20 cellular contexts compared by ENCODE assay signal in the genomic region with DNA sequence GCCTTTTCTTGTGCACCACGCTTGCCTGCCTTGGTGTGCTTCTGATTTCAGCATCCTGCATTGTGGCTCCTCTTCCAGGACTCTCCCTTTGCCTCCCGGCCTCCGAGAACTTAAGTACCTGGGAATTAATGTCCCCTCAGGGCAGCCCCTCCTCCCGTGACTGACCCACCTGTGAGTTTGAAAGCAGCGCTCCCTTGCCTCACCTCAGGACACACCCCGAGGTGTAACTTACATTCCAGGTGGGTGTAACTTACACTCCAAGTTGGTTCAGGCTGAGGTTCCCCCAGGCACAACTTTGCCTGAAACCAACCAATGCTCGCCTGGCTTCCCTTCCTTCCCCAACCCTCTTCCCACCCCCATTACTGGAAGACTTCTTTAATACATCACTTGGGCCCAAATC.
"Had no signal": no experiment of that assay in that cellular context is flagged by ENCODE, and none has a peak within 500 bp of the region (broad histone marks: within the 10 kb centered on the region; RNA-seq: fewer than 3 reads in every experiment).

No MANE protein-coding gene starts in this region.

- DNase-seq: cerebellar nuclear complex; effector memory CD8-positive, alpha-beta T cell; erythroblast; glutamatergic neuron; immature natural killer cell; kidney glomerular epithelial cell; naive thymus-derived CD4-positive, alpha-beta T cell; nephron progenitor cell; spleen; stimulated activated CD4-positive, alpha-beta T cell treated with anti-CD3 and anti-CD28 coated beads, Interleukin-15, amount 100 ng/mL, for 24 hours; stimulated activated CD4-positive, alpha-beta T cell treated with anti-CD3 and anti-CD28 coated beads, Interleukin-1b, Interleukin-23, amount 100 ng/mL, for 48 hours; stimulated activated CD4-positive, alpha-beta T cell treated with anti-CD3 and anti-CD28 coated beads, Interleukin-4, amount 100 ng/mL, for 24 hours; stimulated activated naive B cell treated with anti-CD40 and anti-IgM and Interleukin-4, amounts not matched to agents 10 μg/mL and 1 μg/mL and 100 μg/mL, for 72 hours; stimulated activated naive CD8-positive, alpha-beta T cell treated with anti-CD3 and anti-CD28 coated beads, Interleukin-15, amount 100 ng/mL, for 72 hours; testis had no signal

- H3K9me3 ChIP-seq: gastroesophageal sphincter, spleen, testis, tibial nerve had no signal

- H3K4me1 Mint-ChIP-seq: immature natural killer cell; stimulated activated naive CD8-positive, alpha-beta T cell treated with anti-CD3 and anti-CD28 coated beads, Interleukin-15, amount 100 ng/mL, for 72 hours had no signal

- H3K9me3 Mint-ChIP-seq: dendritic cell treated with granulocyte-macrophage colony-stimulating factor and Interleukin-4, amounts not matched to agents 40 ng/mL and 50 ng/mL, for 4 days; effector memory CD8-positive, alpha-beta T cell; nephron progenitor cell; stimulated activated naive B cell treated with anti-CD40 and anti-IgM and Interleukin-4, amounts not matched to agents 10 μg/mL and 1 μg/mL and 100 μg/mL, for 72 hours; stimulated activated naive CD8-positive, alpha-beta T cell treated with anti-CD3 and anti-CD28 coated beads, Interleukin-15, amount 100 ng/mL, for 72 hours had no signal

- H3K27ac Mint-ChIP-seq: dendritic cell treated with granulocyte-macrophage colony-stimulating factor and Interleukin-4, amounts not matched to agents 40 ng/mL and 50 ng/mL, for 4 days; effector memory CD8-positive, alpha-beta T cell; immature natural killer cell; nephron progenitor cell; stimulated activated naive B cell treated with anti-CD40 and anti-IgM and Interleukin-4, amounts not matched to agents 10 μg/mL and 1 μg/mL and 100 μg/mL, for 72 hours had no signal

- H3K4me3 Mint-ChIP-seq: dendritic cell treated with granulocyte-macrophage colony-stimulating factor and Interleukin-4, amounts not matched to agents 40 ng/mL and 50 ng/mL, for 4 days; effector memory CD8-positive, alpha-beta T cell; immature natural killer cell; naive thymus-derived CD4-positive, alpha-beta T cell; nephron progenitor cell; stimulated activated naive B cell treated with anti-CD40 and anti-IgM and Interleukin-4, amounts not matched to agents 10 μg/mL and 1 μg/mL and 100 μg/mL, for 72 hours; stimulated activated naive CD8-positive, alpha-beta T cell treated with anti-CD3 and anti-CD28 coated beads, Interleukin-15, amount 100 ng/mL, for 72 hours had no signal

- H3K4me3 ChIP-seq: gastroesophageal sphincter, spleen, testis, tibial nerve had no signal

- H3K27ac ChIP-seq: gastroesophageal sphincter, spleen, testis, tibial nerve had no signal

- H3K36me3 ChIP-seq: gastroesophageal sphincter, spleen, tibial nerve had no signal

- H3K36me3 Mint-ChIP-seq: immature natural killer cell; naive thymus-derived CD4-positive, alpha-beta T cell; stimulated activated naive B cell treated with anti-CD40 and anti-IgM and Interleukin-4, amounts not matched to agents 10 μg/mL and 1 μg/mL and 100 μg/mL, for 72 hours had no signal

- FAIRE-seq: colon had no signal

- ATAC-seq: effector memory CD8-positive, alpha-beta T cell; gastroesophageal sphincter; naive thymus-derived CD4-positive, alpha-beta T cell; sciatic nerve; stimulated activated naive B cell treated with anti-CD40 and anti-IgM and Interleukin-4, amounts not matched to agents 10 μg/mL and 1 μg/mL and 100 μg/mL, for 72 hours; stimulated activated naive CD8-positive, alpha-beta T cell treated with anti-CD3 and anti-CD28 coated beads, Interleukin-15, amount 100 ng/mL, for 72 hours had no signal

- H3K27me3 ChIP-seq: testis, tibial nerve had no signal

- H3K27me3 Mint-ChIP-seq: dendritic cell treated with granulocyte-macrophage colony-stimulating factor and Interleukin-4, amounts not matched to agents 40 ng/mL and 50 ng/mL, for 4 days had no signal
